ENCODE assay signal across 1 cellular context in the genomic region with DNA sequence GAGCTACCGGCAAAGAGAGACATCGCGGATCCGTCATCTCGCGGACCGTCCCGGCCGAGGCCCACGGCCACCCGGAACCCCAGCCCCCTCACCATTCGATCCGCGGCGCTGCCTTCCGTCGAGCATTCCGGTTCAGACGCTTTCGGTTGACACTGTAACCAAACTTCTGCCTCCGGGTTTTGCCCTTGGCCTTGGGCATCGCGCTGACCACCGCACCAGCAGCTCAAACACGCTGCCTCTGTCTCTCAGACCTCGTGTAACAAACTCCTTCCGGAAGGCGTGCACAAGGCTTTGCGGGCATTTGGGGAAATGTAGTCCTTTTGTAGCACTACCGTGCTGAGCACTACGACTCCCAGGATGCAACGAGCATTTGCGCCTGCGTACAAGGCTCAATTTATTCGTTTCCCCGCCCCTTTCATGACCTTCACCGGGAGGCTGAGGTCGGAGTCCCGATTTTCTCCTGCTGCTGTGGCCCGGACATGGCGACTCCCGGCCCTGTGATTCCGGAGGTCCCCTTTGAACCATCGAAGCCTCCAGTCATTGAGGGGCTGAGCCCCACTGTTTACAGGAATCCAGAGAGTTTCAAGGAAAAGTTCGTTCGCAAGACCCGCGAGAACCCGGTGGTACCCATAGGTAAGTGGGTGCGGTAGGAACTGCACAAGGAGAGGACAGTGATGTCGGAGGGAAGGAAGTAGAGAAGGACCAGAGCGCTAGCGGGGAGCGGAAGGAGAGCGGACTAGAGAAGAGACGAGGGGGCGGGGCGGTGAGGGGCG.
TF ChIP-seq lines count a peak whose summit lies in the region.

A gene with protein sequence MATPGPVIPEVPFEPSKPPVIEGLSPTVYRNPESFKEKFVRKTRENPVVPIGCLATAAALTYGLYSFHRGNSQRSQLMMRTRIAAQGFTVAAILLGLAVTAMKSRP (plus strand): TSS at position 411 of the 773 bp plus-strand sequence. CDS start 69 bp downstream, at position 480.
A gene with protein sequence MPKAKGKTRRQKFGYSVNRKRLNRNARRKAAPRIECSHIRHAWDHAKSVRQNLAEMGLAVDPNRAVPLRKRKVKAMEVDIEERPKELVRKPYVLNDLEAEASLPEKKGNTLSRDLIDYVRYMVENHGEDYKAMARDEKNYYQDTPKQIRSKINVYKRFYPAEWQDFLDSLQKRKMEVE (minus strand): TSS at position 258 of the 773 bp plus-strand sequence. CDS start 59 bp downstream, at position 199.

TF ChIP-seq in GM23338, 12 proteins besides CTCF, POLR2A, EP300 and RAD21:
- TF ChIP-seq ZNF114 (CRISPR knock-in tag; IDR thresholded peaks at IDR 0.05) (peak; percentile 76; the same call in 1 of the 2 replicates), STAT1 (IDR thresholded peaks at IDR 0.05; ENCODE audit: unreplicated experiment) (no peak), CREB1 (CRISPR knock-in tag; IDR thresholded peaks at IDR 0.05; ENCODE audit: low read depth) (peak; percentile 69), POLR2AphosphoS5 (IDR thresholded peaks at IDR 0.05; ENCODE audit: low read depth) (peak; percentile 94), NANOG (IDR thresholded peaks at IDR 0.05; ENCODE audit: borderline replicate concordance) (peak; percentile 41; the same call in 1 of the 2 replicates)
